12 cellular contexts compared by ENCODE assay signal in genomic region chr11:68324241-68324640, GRCh38. TPM values are rescaled to one million over a fixed set of nuclear protein-coding genes. Genes with fewer than 3 reads are reported as not detected.
A peak's percentile ranks its signal among the peaks of the same experiment; 100 is the strongest.
DNase-seq lines count a peak whose midpoint lies in the region; ATAC-seq, FAIRE-seq and TF ChIP-seq lines count a peak whose summit lies in the region.
"Had no signal": no experiment of that assay in that cellular context is flagged by ENCODE, and none has a peak within 500 bp of the region (broad histone marks: within the 10 kb centered on the region; RNA-seq: fewer than 3 reads in every experiment).

No MANE protein-coding gene starts in this region.

- no peak overlapping the region for H2BK12ac ChIP-seq in H1 (ENCODE audit: low read depth, low read length)
- H2BK12ac ChIP-seq in mesenchymal stem cell (ENCODE audit: low read length in 2 of 2) = peak overlapping the region in 1 of 2 experiments; percentile 38

- POLR2A ChIA-PET in H1 (lab: Charles Lee; ENCODE audit: partially characterized antibody) = no interaction called here

- H3K56ac ChIP-seq in H1 (replicated peaks; ENCODE audit: insufficient read length, low read depth, low read length) = no peak overlapping the region

- intact Hi-C loops in right cardiac atrium (cut with DNase I) = no loop called here

- DNase-seq in right cardiac atrium (peak; percentile 10 to 39 (median 30)), right atrium auricular region (ENCODE audit: low spot score) (no peak), H1 (ENCODE audit: low read depth in 1 of 2, low spot score in 2 of 2) (no peak), mesenchymal stem cell (no peak), RKO (ENCODE audit: low spot score) (no peak), GOT3 (lab: John Stamatoyannopoulos, UW) (no peak), CD1c-positive myeloid dendritic cell (ENCODE audit: extremely low spot score) (no peak)
- DNase-seq: CD4-positive, alpha-beta T cell; DMS79 had no signal

- H4K8ac ChIP-seq in H1 (ENCODE audit: extremely low read depth, insufficient read depth, low read length) (peak overlapping the region; percentile 79; the same call in 1 of the 2 replicates), mesenchymal stem cell (ENCODE audit: low read length) (no peak overlapping the region)

- H3K23ac ChIP-seq in H1 (ENCODE audit: insufficient read length) (no peak overlapping the region), mesenchymal stem cell (ENCODE audit: low read length in 2 of 2) (no peak overlapping the region)

- FAIRE-seq in H1 (lab: Jason Lieb, UNC) = no peak
- FAIRE-seq: GM12891 had no signal

- CTCF ChIA-PET in H1 (lab: Charles Lee; ENCODE audit: partially characterized antibody) = interaction anchor here (0.7 to 3.3 kb wide), 10 partner anchors 10 to 126 kb away, joined by 3 to 26 read pairs (median 9); no protein-coding TSS in a partner anchor

- no peak for TF ChIP-seq EP300 in H1 (IDR thresholded peaks at IDR 0.05; ENCODE audit: borderline replicate concordance in 1 of 2, low read depth in 2 of 2, low read length in 2 of 2)

- H3K9me3 ChIP-seq in right cardiac atrium (ENCODE audit: control insufficient read depth, low read length) (no peaks in the 10 kb centered on the region), right atrium auricular region (no peaks in the 10 kb centered on the region), H1 (ENCODE audit: insufficient read depth in 2 of 2, low read depth in 1 of 2, low read length in 1 of 2) (no peaks in the 10 kb centered on the region), mesenchymal stem cell (ENCODE audit: control insufficient read depth, low read length) (no peaks in the 10 kb centered on the region)

- peaks cover 0 to 4% of the 10 kb centered on the region in 2 experiments for H4K20me1 ChIP-seq in H1 (replicated peaks in 1 of 2; ENCODE audit: control insufficient read depth in 1 of 2, insufficient read depth in 2 of 2, low read length in 2 of 2)

- no peaks in the 10 kb centered on the region for H3K27me3 ChIP-seq in right cardiac atrium (ENCODE audit: control insufficient read depth, insufficient read depth)
- no peaks in the 10 kb centered on the region for H3K27me3 ChIP-seq in right atrium auricular region
- no peaks in the 10 kb centered on the region for H3K27me3 ChIP-seq in H1 (replicated peaks in 1 of 4; ENCODE audit: control insufficient read depth in 3 of 4, extremely low read depth in 1 of 4, insufficient read depth in 3 of 4, low read length in 3 of 4)
- H3K27me3 ChIP-seq in mesenchymal stem cell (ENCODE audit: control insufficient read depth in 1 of 2, insufficient read depth in 1 of 2, low read length in 2 of 2) = no peaks in the 10 kb centered on the region

- H3K79me2 ChIP-seq in H1 (ENCODE audit: control insufficient read depth in 1 of 2, insufficient read depth in 2 of 2, low read length in 2 of 2) = peaks cover 0 to 87% of the 10 kb centered on the region in 2 experiments; a peak in 3 of 4 replicates

- no peaks in the 10 kb centered on the region for H3K23me2 ChIP-seq in H1 (ENCODE audit: low read depth, low read length)

- no peak overlapping the region for H2BK20ac ChIP-seq in H1 (ENCODE audit: low read length)

- TF ChIP-seq CTCF in right atrium auricular region (IDR thresholded peaks at IDR 0.05) = no peak
- no peak for TF ChIP-seq CTCF in H1 (IDR thresholded peaks at IDR 0.05; ENCODE audit: control extremely low read depth in 1 of 3, insufficient read depth in 1 of 3, low read depth in 1 of 3, low read length in 3 of 3)

- H3K4me1 ChIP-seq in right cardiac atrium (ENCODE audit: control insufficient read depth, insufficient read depth, low read length) = peaks cover 36% of the 10 kb centered on the region
- peaks cover 0 to 75% of the 10 kb centered on the region in 2 donors for H3K4me1 ChIP-seq in right atrium auricular region
- peaks cover 12 to 32% (median 24%) of the 10 kb centered on the region in 4 experiments for H3K4me1 ChIP-seq in H1 (replicated peaks in 1 of 4; ENCODE audit: control insufficient read depth in 3 of 4, insufficient read depth in 4 of 4, low read length in 3 of 4)
- H3K4me1 ChIP-seq in mesenchymal stem cell (ENCODE audit: control insufficient read depth, insufficient read depth, low read depth, low read length) = peaks cover 32% of the 10 kb centered on the region

- H3K9ac ChIP-seq in H1 (replicated peaks in 1 of 4; ENCODE audit: extremely low read depth in 1 of 4, low read depth in 3 of 4, low read length in 3 of 4) = peak overlapping the region in 1 of 4 experiments; percentile 16; a peak in 2 of 7 replicates
- H3K9ac ChIP-seq in mesenchymal stem cell (ENCODE audit: low read length) = no peak overlapping the region

- H2AFZ ChIP-seq in H1 (ENCODE audit: low read length) = no peak overlapping the region
- no peak overlapping the region for H2AFZ ChIP-seq in mesenchymal stem cell (ENCODE audit: low read depth, low read length)

- WGBS in right cardiac atrium = 93% methylated on average over 9 of the region's 9 CpGs
- 91% methylated on average over 9 of the region's 9 CpGs; no CpG with 5 or more reads in 1 of the 2 experiments for WGBS in H1 (ENCODE audit: extremely low coverage in 1 of 2, insufficient coverage in 1 of 2, insufficient read length in 1 of 2, insufficient replicate concordance in 2 of 2, low coverage in 1 of 2, low lambda C conversion rate in 2 of 2, missing lambda C conversion rate in 1 of 2), 2 experiments
- 100% methylated on average over 8 of the region's 9 CpGs for WGBS in mesenchymal stem cell

- H3K79me1 ChIP-seq in H1 (ENCODE audit: low read depth, low read length) = peaks cover 35% of the 10 kb centered on the region
- H3K79me1 ChIP-seq in mesenchymal stem cell (replicated peaks; ENCODE audit: low read length, poor library complexity, severe bottlenecking) = peaks cover 67% of the 10 kb centered on the region

- H3K4me3 ChIP-seq in right cardiac atrium (ENCODE audit: low read length) = no peak overlapping the region
- H3K4me3 ChIP-seq in right atrium auricular region = no peak overlapping the region
- no peak overlapping the region for H3K4me3 ChIP-seq in H1 (ENCODE audit: extremely low read depth in 1 of 4, insufficient read depth in 2 of 4, low read depth in 3 of 4, low read length in 4 of 4)
- H3K4me3 ChIP-seq in mesenchymal stem cell (ENCODE audit: insufficient read depth in 1 of 2, low read depth in 1 of 2, low read length in 2 of 2) = no peak overlapping the region

- ATAC-seq in right cardiac atrium (no peak), GM19351 (IDR thresholded peaks at IDR 0.05; ENCODE audit: unreplicated experiment) (no peak)

- H4K5ac ChIP-seq in H1 (ENCODE audit: insufficient read length, low read depth, low read length) = no peak overlapping the region

- no peak overlapping the region for H2AK5ac ChIP-seq in H1 (ENCODE audit: low read depth, low read length)
- H2AK5ac ChIP-seq in mesenchymal stem cell (ENCODE audit: low read length, severe bottlenecking) = no peak overlapping the region

- H2BK120ac ChIP-seq in H1 (replicated peaks; ENCODE audit: low read depth, low read length) (no peak overlapping the region), mesenchymal stem cell (ENCODE audit: low read depth, low read length) (no peak overlapping the region)

- H4K91ac ChIP-seq in H1 (replicated peaks; ENCODE audit: insufficient read length, low read length) = no peak overlapping the region
- H4K91ac ChIP-seq in mesenchymal stem cell (ENCODE audit: low read length) = no peak overlapping the region

- no peak overlapping the region for H3K27ac ChIP-seq in right cardiac atrium (ENCODE audit: low read length)
- H3K27ac ChIP-seq in right atrium auricular region = no peak overlapping the region
- H3K27ac ChIP-seq in H1 (ENCODE audit: low read depth, low read length) = no peak overlapping the region
- H3K27ac ChIP-seq in mesenchymal stem cell (ENCODE audit: low read length, poor library complexity, severe bottlenecking) = no peak overlapping the region
- H3K27ac ChIP-seq: 22Rv1 had no signal

- no peak overlapping the region for H3K14ac ChIP-seq in H1 (ENCODE audit: insufficient read length)
- H3K14ac ChIP-seq in mesenchymal stem cell (ENCODE audit: low read length in 2 of 2) = no peak overlapping the region

- H3K4me2 ChIP-seq in H1 (ENCODE audit: insufficient read depth in 1 of 2, low read depth in 2 of 2, low read length in 2 of 2) (no peak overlapping the region), mesenchymal stem cell (ENCODE audit: low read length, poor library complexity, severe bottlenecking) (no peak overlapping the region)

- 0 out of 2 replicates have a peak overlapping the region, but pooled peaks have one; percentile 18 for H2BK5ac ChIP-seq in H1 (ENCODE audit: low read depth, low read length)
- no peak overlapping the region for H2BK5ac ChIP-seq in mesenchymal stem cell (ENCODE audit: low read depth, low read length, poor library complexity, severe bottlenecking)

- H3K18ac ChIP-seq in H1 (ENCODE audit: extremely low read depth, low read length) (no peak overlapping the region; the same call in 1 of the 2 replicates), mesenchymal stem cell (ENCODE audit: low read depth in 1 of 2, low read length in 2 of 2) (no peak overlapping the region)

- TF ChIP-seq RAD21 in H1 (IDR thresholded peaks at IDR 0.05 in 1 of 2, conservative IDR thresholded peaks at IDR 0.05 in 1 of 2; ENCODE audit: low read depth in 2 of 2, low read length in 2 of 2) = no peak

- no peak for TF ChIP-seq POLR2A in H1 (IDR thresholded peaks at IDR 0.05; ENCODE audit: control extremely low read depth in 1 of 2, low read depth in 2 of 2, low read length in 2 of 2)

- H3K36me3 ChIP-seq in right atrium auricular region = no peaks in the 10 kb centered on the region
- no peaks in the 10 kb centered on the region for H3K36me3 ChIP-seq in H1 (ENCODE audit: control insufficient read depth in 2 of 4, insufficient read depth in 4 of 4, low read length in 3 of 4)
- peaks cover 0 to 24% of the 10 kb centered on the region in 2 experiments for H3K36me3 ChIP-seq in mesenchymal stem cell (ENCODE audit: control insufficient read depth in 1 of 2, insufficient read depth in 2 of 2, low read depth in 1 of 2, low read length in 2 of 2)

- H3K4ac ChIP-seq in H1 (replicated peaks; ENCODE audit: insufficient read length, low read depth, low read length) (no peak overlapping the region), mesenchymal stem cell (ENCODE audit: low read depth in 1 of 2, low read length in 2 of 2) (no peak overlapping the region)

- H2BK15ac ChIP-seq in H1 (ENCODE audit: low read length) (no peak overlapping the region), mesenchymal stem cell (ENCODE audit: low read depth, poor library complexity, severe bottlenecking) (peak overlapping the region; percentile 3)

RNA-seq across cellular contexts. Expression of gene LRP5, which starts 11.8 kb away (rescaled TPM):
- total RNA-seq in right cardiac atrium = 10 to 100 TPM; 61.6 to 88.8 (median 75.4) TPM
- polyA plus RNA-seq in right cardiac atrium = 57.1 TPM
- total RNA-seq in right atrium auricular region = 10 to 100 TPM; 34.6 to 60.9 TPM
- total RNA-seq in H1 (2021; fragmentation: NEBNext Ultra II Directional; extraction: Animal tissue kit (Norgen Biotek cat#: 25700)) = 35.4 and 38.9 TPM in 2 replicates
- 19.0 and 31.5 TPM in 2 replicates for polyA plus RNA-seq in H1 (2011; rRNA removed)
- 13.8 TPM for polyA plus RNA-seq in H1 (2011; cell fraction: cytosol; rRNA removed)
- polyA plus RNA-seq in H1 (2011; cell fraction: nucleus; rRNA removed) = 38.9 TPM
- polyA plus RNA-seq in H1 (2012, experiment 1 of 2) = 17.8 to 35.8 TPM (median 32.9 TPM) in 4 replicates
- 29.9 TPM for polyA plus RNA-seq in H1 (2012, experiment 2 of 2)
- polyA plus RNA-seq in H1 (2013, experiment 1 of 2) = 62.7 TPM
- 63.2 TPM for polyA plus RNA-seq in H1 (2013, experiment 2 of 2)
- 22.5 and 24.7 TPM in 2 replicates for polyA minus RNA-seq in H1 (2011; rRNA and poly(A)+ RNA removed)
- 27.4 TPM for polyA minus RNA-seq in H1 (2011; cell fraction: cytosol; rRNA and poly(A)+ RNA removed)
- polyA minus RNA-seq in H1 (2011; cell fraction: nucleus; rRNA and poly(A)+ RNA removed) = 23.6 TPM
- 46.4 TPM for polyA plus RNA-seq in mesenchymal stem cell (2013, experiment 1 of 2)
- polyA plus RNA-seq in mesenchymal stem cell (2013, experiment 2 of 2) = 41.4 TPM

RNA-seq across cellular contexts. Expression of gene C11orf24, which starts 52.5 kb away (rescaled TPM):
- total RNA-seq in right cardiac atrium = 10 to 100 TPM; 18.9 to 40.1 (median 25.3) TPM
- polyA plus RNA-seq in right cardiac atrium = 28.7 TPM
- total RNA-seq in right atrium auricular region = 10 to 100 TPM; 20.4 to 21.3 TPM
- 45.3 and 45.4 TPM in 2 replicates for total RNA-seq in H1 (2021; fragmentation: NEBNext Ultra II Directional; extraction: Animal tissue kit (Norgen Biotek cat#: 25700))
- polyA plus RNA-seq in H1 (2011; rRNA removed) = 51.7 and 63.5 TPM in 2 replicates
- 41.2 TPM for polyA plus RNA-seq in H1 (2011; cell fraction: cytosol; rRNA removed)
- polyA plus RNA-seq in H1 (2011; cell fraction: nucleus; rRNA removed) = 46.1 TPM
- 31.5 to 47.3 TPM (median 39.6 TPM) in 4 replicates for polyA plus RNA-seq in H1 (2012, experiment 1 of 2)
- 35.9 TPM for polyA plus RNA-seq in H1 (2012, experiment 2 of 2)
- 70.2 TPM for polyA plus RNA-seq in H1 (2013, experiment 1 of 2)
- polyA plus RNA-seq in H1 (2013, experiment 2 of 2) = 79.0 TPM
- 18.7 and 23.8 TPM in 2 replicates for polyA minus RNA-seq in H1 (2011; rRNA and poly(A)+ RNA removed)
- polyA minus RNA-seq in H1 (2011; cell fraction: cytosol; rRNA and poly(A)+ RNA removed) = 33.8 TPM
- polyA minus RNA-seq in H1 (2011; cell fraction: nucleus; rRNA and poly(A)+ RNA removed) = 28.2 TPM
- polyA plus RNA-seq in mesenchymal stem cell (2013, experiment 1 of 2) = 90.1 TPM
- polyA plus RNA-seq in mesenchymal stem cell (2013, experiment 2 of 2) = 93.9 TPM

Comparison
In these comparisons a context has a peak if more than half of its experiments do, and no peak if none do; other contexts are left out.
1. DNase-seq: peak in right cardiac atrium (3 of 3); none in right atrium auricular region (single experiment), H1 (0 of 2), mesenchymal stem cell (single experiment), RKO (single experiment), GOT3 (single experiment) and CD1c-positive myeloid dendritic cell (single experiment).